ENCODE assay signal across 8 cellular contexts in genomic region chr2:227471924-227472264, GRCh38. TPM values are rescaled to one million over a fixed set of nuclear protein-coding genes. Genes with fewer than 3 reads are reported as not detected.
DNase-seq lines count a peak whose midpoint lies in the region; ATAC-seq and TF ChIP-seq lines count a peak whose summit lies in the region.

Gene AGFG1 (plus strand): TSS chr2:227472156. CDS start chr2:227472422, 266 bp downstream.

- H2AFZ ChIP-seq in OCI-LY1 (ENCODE audit: low read length), result no peak within 1 kb of the TSS

- no peaks in the 10 kb centered on the region for H3K9me2 ChIP-seq in OCI-LY1 (ENCODE audit: low read depth, low read length)

- H3K9me3 ChIP-seq in OCI-LY1 (ENCODE audit: low read length) (no peaks in the 10 kb centered on the region), mononuclear cell (ENCODE audit: low read depth, low read length) (no peaks in the 10 kb centered on the region)

- H3K4me1 ChIP-seq in OCI-LY1 (ENCODE audit: insufficient read depth, low read length, severe bottlenecking) (peaks cover 20% of the 10 kb centered on the region), mononuclear cell (ENCODE audit: insufficient read depth, low read length) (peaks cover 23% of the 10 kb centered on the region)

- peaks cover 30% of the 10 kb centered on the region for H3K79me2 ChIP-seq in OCI-LY1 (ENCODE audit: insufficient read depth, low read length)

- H3K9ac ChIP-seq in OCI-LY1 (ENCODE audit: low read length), result peak within 1 kb of the TSS; percentile 82

- peak; percentile 92 for TF ChIP-seq CTCF in OCI-LY1 (IDR thresholded peaks at IDR 0.05; ENCODE audit: low read length)

- H3K36me3 ChIP-seq in OCI-LY1 (ENCODE audit: insufficient read depth, low read length), result no peaks in the 10 kb centered on the region

- peak; percentile 89 for ATAC-seq in GM19467 (IDR thresholded peaks at IDR 0.05; ENCODE audit: unreplicated experiment)

- H3F3A ChIP-seq in OCI-LY1 (ENCODE audit: insufficient read depth, low read length), result no peaks in the 10 kb centered on the region

- H3K4me3 ChIP-seq in OCI-LY1 (ENCODE audit: low read depth, low read length, poor library complexity, severe bottlenecking) (peak within 1 kb of the TSS; percentile 96), mononuclear cell (ENCODE audit: low read length) (peak within 1 kb of the TSS; percentile 64)

- H4K20me1 ChIP-seq in OCI-LY1 (ENCODE audit: insufficient read depth, low read length), result peaks cover 3% of the 10 kb centered on the region; the same call in 1 of the 2 replicates

- in situ Hi-C loops in Caki2 (cut with HindIII; ENCODE audit: low pct_unique_long_range_greater_than_20kb, low sequenced_read_pairs), result no loop called here

- peak; percentile 74 for DNase-seq in Caki2 (ENCODE audit: low read depth)
- DNase-seq in HPDE6-E6E7 (ENCODE audit: extremely low spot score), result peak; percentile 88
- DNase-seq in activated CD8-positive, alpha-beta memory T cell treated with anti-CD3 and anti-CD28 coated beads, Interleukin-2, amount 50 U/mL, for 48 hours, result peak; percentile 98
- DNase-seq in epidermal melanocyte (ENCODE audit: insufficient read length, low spot score), result peak; percentile 93
- peak; percentile 77 to 80 for DNase-seq in stimulated activated CD8-positive, alpha-beta memory T cell treated with anti-CD3 and anti-CD28 coated beads, Interleukin-4, amount 100 ng/mL, for 1 hour (ENCODE audit: low read depth in 2 of 2, low spot score in 1 of 2)

- no peak within 1 kb of the TSS for H3K27ac ChIP-seq in OCI-LY1 (ENCODE audit: low read depth, low read length, poor library complexity, severe bottlenecking)

- H3K27me3 ChIP-seq in OCI-LY1 (ENCODE audit: insufficient read depth, low read length) (no peaks in the 10 kb centered on the region), mononuclear cell (ENCODE audit: insufficient read depth, low read length) (no peaks in the 10 kb centered on the region)

- peak within 1 kb of the TSS; percentile 96 for H3K4me2 ChIP-seq in OCI-LY1 (ENCODE audit: low read length)

RNA-seq across cellular contexts. Expression of gene AGFG1, which starts in this region (rescaled TPM):
- total RNA-seq in Caki2 (2014; rRNA removed; shearing (Covaris generic); ENCODE audit: low replicate concordance), result 38.1 and 64.9 TPM in 2 replicates
- total RNA-seq in mononuclear cell, result 86.6 TPM
